Comparison of ENCODE assay signal across 26 cellular contexts in the genomic region with DNA sequence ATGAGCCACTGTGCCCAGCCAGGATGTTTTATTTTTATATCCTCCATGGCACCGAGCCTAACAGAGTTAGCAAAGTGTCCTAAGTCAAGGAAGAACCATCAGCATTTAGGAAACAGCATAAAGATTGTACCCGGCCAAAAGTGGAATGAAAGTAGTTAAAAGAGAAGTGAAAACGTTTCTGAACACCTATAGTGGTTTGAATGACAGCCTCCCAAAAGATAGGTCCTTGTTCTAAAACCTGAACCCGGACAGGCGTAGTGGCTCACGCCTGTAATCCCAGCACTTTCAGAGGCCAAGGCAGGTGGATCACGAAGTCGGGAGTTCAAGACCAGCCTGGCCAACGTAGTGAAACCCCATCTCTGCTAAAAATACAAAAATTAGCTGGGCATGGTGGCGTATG.
A peak's percentile ranks its signal among the peaks of the same experiment; 100 is the strongest.
DNase-seq lines count a peak whose midpoint lies in the region; ATAC-seq and TF ChIP-seq lines count a peak whose summit lies in the region.
"Had no signal": no experiment of that assay in that cellular context is flagged by ENCODE, and none has a peak within 500 bp of the region (broad histone marks: within the 10 kb centered on the region; RNA-seq: fewer than 3 reads in every experiment).

No MANE protein-coding gene starts in this region.

- no peaks in the 10 kb centered on the region for H3K4me1 ChIP-seq in HAP-1
- H3K4me1 ChIP-seq: left lung, parathyroid adenoma had no signal

- H3K9me3 ChIP-seq in HAP-1 = peaks cover 2% of the 10 kb centered on the region; the same call in 1 of the 2 replicates
- H3K9me3 ChIP-seq: esophagus muscularis mucosa, left lung had no signal

- in situ Hi-C loops in HAP-1 (cut with MboI; ENCODE audit: low sequenced_read_pairs) = no loop called here

- H3K4me3 ChIP-seq in HAP-1 = no peak overlapping the region
- H3K4me3 ChIP-seq: BLaER1 treated with 17β-estradiol and CSF1 and Interleukin-3, amounts not matched to agents 10 nM and 100 nM; esophagus muscularis mucosa; left lung had no signal

- ATAC-seq in GM18870 (IDR thresholded peaks at IDR 0.05; ENCODE audit: unreplicated experiment) (peak; percentile 61), HG02588 (IDR thresholded peaks at IDR 0.05; ENCODE audit: unreplicated experiment) (peak; percentile 63), HG03432 (IDR thresholded peaks at IDR 0.05; ENCODE audit: unreplicated experiment) (peak; percentile 72)
- ATAC-seq: activated CD4-positive, CD25-positive, alpha-beta regulatory T cell treated with anti-CD3 and anti-CD28 coated beads, Interleukin-2, amount 50 U/mL, for 24 hours; left lung; Panc1 had no signal

- no peak for TF ChIP-seq CTCF in GM10266 (IDR thresholded peaks at IDR 0.05; ENCODE audit: control insufficient read depth, insufficient read depth, low read depth, missing control alignments)

- no peaks in the 10 kb centered on the region for H3K36me3 ChIP-seq in HAP-1 (replicated peaks)
- H3K36me3 ChIP-seq: BLaER1 treated with 17β-estradiol and CSF1 and Interleukin-3, amounts not matched to agents 10 nM and 100 nM; esophagus muscularis mucosa; left lung had no signal

- H3K27me3 ChIP-seq in HAP-1 (ENCODE audit: low read depth) = no peaks in the 10 kb centered on the region
- H3K27me3 ChIP-seq: BLaER1 treated with 17β-estradiol and CSF1 and Interleukin-3, amounts not matched to agents 10 nM and 100 nM; esophagus muscularis mucosa; left lung had no signal

- DNase-seq in HPDE6-E6E7 (ENCODE audit: extremely low spot score) = no peak
- DNase-seq in AG08396 (ENCODE audit: low spot score) = no peak
- DNase-seq in HAP-1 (ENCODE audit: low spot score in 2 of 2) = no peak
- DNase-seq in GM10266 (ENCODE audit: extremely low spot score) = no peak
- DNase-seq: activated CD4-positive, alpha-beta T cell treated with anti-CD3 and anti-CD28 coated beads, Interleukin-2, amount 50 U/mL, for 4 hours; activated naive CD4-positive, alpha-beta T cell treated with Interleukin-2 at 50 U/mL for 16 hours; foreskin fibroblast; Kasumi-1; left lung; NCI-H1436; NCI-H2081; NCI-H526 treated with DMSO at 0.1 percent for 48 hours; retina; SHP77; stimulated activated naive B cell treated with anti-CD40 and anti-IgM and Interleukin-4, amounts not matched to agents 10 μg/mL and 1 μg/mL and 100 μg/mL, for 72 hours; substantia nigra; T-helper 2 cell; trophoblast cell had no signal
